Comparison of ENCODE assay signal across 1 cellular context in genomic region chr12:56007148-56007891, GRCh38.
TF ChIP-seq lines count a peak whose summit lies in the region.

No MANE protein-coding gene starts in this region.

TF ChIP-seq in HepG2, 621 proteins besides CTCF, POLR2A, EP300 and RAD21 (continued from another document and continues in another):
- TF ChIP-seq SRF (IDR thresholded peaks at IDR 0.05; ENCODE audit: low read depth, low read length) (peak; percentile 94), GATAD2A (CRISPR knock-in tag; IDR thresholded peaks at IDR 0.05) (no peak), ZNF772 (CRISPR knock-in tag; IDR thresholded peaks at IDR 0.05) (peak; percentile 59; the same call in 1 of the 2 replicates), RXRB (CRISPR knock-in tag; IDR thresholded peaks at IDR 0.05; ENCODE audit: borderline replicate concordance) (peak; percentile 63), GATA4 (IDR thresholded peaks at IDR 0.05; ENCODE audit: borderline replicate concordance, low read depth) (no peak), ZNF350 (CRISPR knock-in tag; IDR thresholded peaks at IDR 0.05; ENCODE audit: borderline replicate concordance, low read depth) (peak; percentile 15; the same call in 1 of the 2 replicates), TOPORS (CRISPR knock-in tag; IDR thresholded peaks at IDR 0.05) (no peak), ZNF17 (CRISPR knock-in tag; IDR thresholded peaks at IDR 0.05) (no peak), ZNF224 (CRISPR knock-in tag; IDR thresholded peaks at IDR 0.05) (no peak), ZNF619 (CRISPR knock-in tag; IDR thresholded peaks at IDR 0.05) (no peak), TFDP1 (CRISPR knock-in tag; IDR thresholded peaks at IDR 0.05; ENCODE audit: borderline replicate concordance) (peak; percentile 33; the same call in 1 of the 2 replicates), RBFOX2 (IDR thresholded peaks at IDR 0.05; ENCODE audit: low read depth, low read length) (peak; percentile 34; the same call in 1 of the 2 replicates), ZFY (CRISPR knock-in tag; IDR thresholded peaks at IDR 0.05) (peak; percentile 28; the same call in 1 of the 2 replicates), HES4 (CRISPR knock-in tag; IDR thresholded peaks at IDR 0.05; ENCODE audit: borderline replicate concordance) (no peak), ZNF816 (CRISPR knock-in tag; IDR thresholded peaks at IDR 0.05; ENCODE audit: borderline replicate concordance) (peak; percentile 47; the same call in 1 of the 2 replicates), HOXA5 (CRISPR knock-in tag; IDR thresholded peaks at IDR 0.05) (no peak), AGO2 (optimal IDR thresholded peaks at IDR 0.05; ENCODE audit: low read depth, low read length) (no peak), ZNF253 (CRISPR knock-in tag; IDR thresholded peaks at IDR 0.05; ENCODE audit: borderline replicate concordance) (no peak), ATF2 (CRISPR knock-in tag; IDR thresholded peaks at IDR 0.05) (no peak), ZNF3 (CRISPR knock-in tag; IDR thresholded peaks at IDR 0.05) (no peak), ZBTB38 (CRISPR knock-in tag; IDR thresholded peaks at IDR 0.05) (0 out of 2 replicates have a peak, but pooled peaks have one; percentile 38), SCMH1 (CRISPR knock-in tag; IDR thresholded peaks at IDR 0.05; ENCODE audit: borderline replicate concordance) (no peak), POLR2AphosphoS5 (IDR thresholded peaks at IDR 0.05; ENCODE audit: low read depth, low read length) (peak; percentile 33; the same call in 1 of the 2 replicates), MXD1 (CRISPR knock-in tag; IDR thresholded peaks at IDR 0.05) (no peak), TMF1 (CRISPR knock-in tag; IDR thresholded peaks at IDR 0.05; ENCODE audit: low read depth) (no peak; the same call in 1 of the 2 replicates), ZNF180 (CRISPR knock-in tag; IDR thresholded peaks at IDR 0.05; ENCODE audit: borderline replicate concordance, low read depth) (no peak), NFRKB (IDR thresholded peaks at IDR 0.05) (no peak), REST (IDR thresholded peaks at IDR 0.05; ENCODE audit: borderline replicate concordance in 1 of 2, low read depth in 1 of 2, low read length in 2 of 2) (no peak), KDM2A (CRISPR knock-in tag; IDR thresholded peaks at IDR 0.05; ENCODE audit: borderline replicate concordance, low read depth) (peak; percentile 73), PHF21A (CRISPR knock-in tag; IDR thresholded peaks at IDR 0.05) (peak; percentile 61), GMEB1 (CRISPR knock-in tag; IDR thresholded peaks at IDR 0.05; ENCODE audit: borderline replicate concordance) (peak; percentile 30; the same call in 1 of the 2 replicates), ZFP36L1 (CRISPR knock-in tag; IDR thresholded peaks at IDR 0.05) (no peak), SOX5 (CRISPR knock-in tag; IDR thresholded peaks at IDR 0.05; ENCODE audit: borderline replicate concordance) (peak; percentile 51; the same call in 1 of the 2 replicates), MEIS1 (CRISPR knock-in tag; IDR thresholded peaks at IDR 0.05; ENCODE audit: borderline replicate concordance) (no peak), ZFP37 (CRISPR knock-in tag; IDR thresholded peaks at IDR 0.05; ENCODE audit: borderline replicate concordance) (no peak), SOX13 (IDR thresholded peaks at IDR 0.05) (no peak), SOX13 (CRISPR knock-in tag; conservative IDR thresholded peaks at IDR 0.05 in 1 of 2, IDR thresholded peaks at IDR 0.05 in 1 of 2) (peak in 1 of 2 experiments; percentile 29; a peak in 1 of 4 replicates), SIN3B (IDR thresholded peaks at IDR 0.05; ENCODE audit: low read length) (0 out of 2 replicates have a peak, but pooled peaks have one; percentile 48)
- TF ChIP-seq, protein P1, sequence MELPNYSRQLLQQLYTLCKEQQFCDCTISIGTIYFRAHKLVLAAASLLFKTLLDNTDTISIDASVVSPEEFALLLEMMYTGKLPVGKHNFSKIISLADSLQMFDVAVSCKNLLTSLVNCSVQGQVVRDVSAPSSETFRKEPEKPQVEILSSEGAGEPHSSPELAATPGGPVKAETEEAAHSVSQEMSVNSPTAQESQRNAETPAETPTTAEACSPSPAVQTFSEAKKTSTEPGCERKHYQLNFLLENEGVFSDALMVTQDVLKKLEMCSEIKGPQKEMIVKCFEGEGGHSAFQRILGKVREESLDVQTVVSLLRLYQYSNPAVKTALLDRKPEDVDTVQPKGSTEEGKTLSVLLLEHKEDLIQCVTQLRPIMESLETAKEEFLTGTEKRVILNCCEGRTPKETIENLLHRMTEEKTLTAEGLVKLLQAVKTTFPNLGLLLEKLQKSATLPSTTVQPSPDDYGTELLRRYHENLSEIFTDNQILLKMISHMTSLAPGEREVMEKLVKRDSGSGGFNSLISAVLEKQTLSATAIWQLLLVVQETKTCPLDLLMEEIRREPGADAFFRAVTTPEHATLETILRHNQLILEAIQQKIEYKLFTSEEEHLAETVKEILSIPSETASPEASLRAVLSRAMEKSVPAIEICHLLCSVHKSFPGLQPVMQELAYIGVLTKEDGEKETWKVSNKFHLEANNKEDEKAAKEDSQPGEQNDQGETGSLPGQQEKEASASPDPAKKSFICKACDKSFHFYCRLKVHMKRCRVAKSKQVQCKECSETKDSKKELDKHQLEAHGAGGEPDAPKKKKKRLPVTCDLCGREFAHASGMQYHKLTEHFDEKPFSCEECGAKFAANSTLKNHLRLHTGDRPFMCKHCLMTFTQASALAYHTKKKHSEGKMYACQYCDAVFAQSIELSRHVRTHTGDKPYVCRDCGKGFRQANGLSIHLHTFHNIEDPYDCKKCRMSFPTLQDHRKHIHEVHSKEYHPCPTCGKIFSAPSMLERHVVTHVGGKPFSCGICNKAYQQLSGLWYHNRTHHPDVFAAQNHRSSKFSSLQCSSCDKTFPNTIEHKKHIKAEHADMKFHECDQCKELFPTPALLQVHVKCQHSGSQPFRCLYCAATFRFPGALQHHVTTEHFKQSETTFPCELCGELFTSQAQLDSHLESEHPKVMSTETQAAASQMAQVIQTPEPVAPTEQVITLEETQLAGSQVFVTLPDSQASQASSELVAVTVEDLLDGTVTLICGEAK (IDR thresholded peaks at IDR 0.05) = no peak
- TF ChIP-seq, protein P1 (CRISPR knock-in tag; IDR thresholded peaks at IDR 0.05) = peak; percentile 25; the same call in 1 of the 2 replicates
- TF ChIP-seq, protein P2, sequence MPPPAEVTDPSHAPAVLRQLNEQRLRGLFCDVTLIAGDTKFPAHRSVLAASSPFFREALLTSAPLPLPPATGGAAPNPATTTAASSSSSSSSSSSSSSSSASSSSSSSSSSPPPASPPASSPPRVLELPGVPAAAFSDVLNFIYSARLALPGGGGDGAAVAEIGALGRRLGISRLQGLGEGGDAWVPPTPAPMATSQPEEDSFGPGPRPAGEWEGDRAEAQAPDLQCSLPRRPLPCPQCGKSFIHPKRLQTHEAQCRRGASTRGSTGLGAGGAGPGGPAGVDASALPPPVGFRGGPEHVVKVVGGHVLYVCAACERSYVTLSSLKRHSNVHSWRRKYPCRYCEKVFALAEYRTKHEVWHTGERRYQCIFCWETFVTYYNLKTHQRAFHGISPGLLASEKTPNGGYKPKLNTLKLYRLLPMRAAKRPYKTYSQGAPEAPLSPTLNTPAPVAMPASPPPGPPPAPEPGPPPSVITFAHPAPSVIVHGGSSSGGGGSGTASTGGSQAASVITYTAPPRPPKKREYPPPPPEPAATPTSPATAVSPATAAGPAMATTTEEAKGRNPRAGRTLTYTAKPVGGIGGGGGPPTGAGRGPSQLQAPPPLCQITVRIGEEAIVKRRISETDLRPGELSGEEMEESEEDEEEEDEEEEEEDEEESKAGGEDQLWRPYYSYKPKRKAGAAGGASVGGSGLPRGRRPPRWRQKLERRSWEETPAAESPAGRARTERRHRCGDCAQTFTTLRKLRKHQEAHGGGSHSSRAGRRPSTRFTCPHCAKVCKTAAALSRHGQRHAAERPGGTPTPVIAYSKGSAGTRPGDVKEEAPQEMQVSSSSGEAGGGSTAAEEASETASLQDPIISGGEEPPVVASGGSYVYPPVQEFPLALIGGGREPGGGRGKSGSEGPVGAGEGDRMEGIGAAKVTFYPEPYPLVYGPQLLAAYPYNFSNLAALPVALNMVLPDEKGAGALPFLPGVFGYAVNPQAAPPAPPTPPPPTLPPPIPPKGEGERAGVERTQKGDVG (CRISPR knock-in tag; IDR thresholded peaks at IDR 0.05; ENCODE audit: borderline replicate concordance) = no peak
